ENCODE assay signal across 10 cellular contexts in the genomic region with DNA sequence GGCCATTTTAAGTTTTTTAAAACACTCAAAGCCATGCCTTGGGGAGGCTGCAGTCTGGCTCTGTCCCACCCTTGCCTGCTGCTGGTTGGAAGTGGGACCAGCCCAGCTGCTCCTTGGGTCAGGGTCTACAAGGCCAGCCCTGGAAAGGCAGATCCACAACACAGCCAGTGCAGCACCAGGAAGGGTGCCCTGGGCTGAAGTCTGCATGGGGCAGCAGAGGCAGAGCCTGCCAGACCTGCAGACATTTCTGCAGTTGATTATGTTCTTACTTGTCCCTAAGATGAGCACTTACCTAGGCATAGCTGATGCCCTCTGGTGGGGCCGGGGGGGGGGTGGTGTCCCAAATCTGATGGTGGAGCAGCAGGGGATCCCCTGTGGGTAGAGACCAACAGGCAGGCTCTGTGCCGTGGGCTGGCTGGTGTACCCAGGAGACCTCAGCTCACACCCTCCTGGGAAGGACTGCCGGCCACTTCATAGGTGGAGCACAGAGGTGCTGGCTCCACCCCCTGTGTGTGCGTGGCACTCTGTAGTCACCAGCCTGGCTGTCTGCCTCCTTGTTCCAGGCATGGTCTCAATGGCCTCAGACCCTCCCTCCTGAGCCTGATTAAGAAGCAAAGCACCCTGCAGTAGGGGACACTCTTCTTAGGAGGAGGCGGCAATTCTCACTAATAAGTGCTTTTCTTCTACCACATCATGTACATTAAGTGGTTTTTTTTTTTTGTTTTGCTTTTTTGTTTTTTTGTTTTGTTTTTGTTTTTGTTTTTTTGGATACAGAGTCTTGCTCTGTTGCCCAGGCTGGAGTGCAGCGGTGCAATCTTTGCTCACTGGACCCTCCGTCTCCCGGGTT.
A peak's percentile ranks its signal among the peaks of the same experiment; 100 is the strongest.
DNase-seq lines count a peak whose midpoint lies in the region; ATAC-seq and TF ChIP-seq lines count a peak whose summit lies in the region.
"Had no signal": no experiment of that assay in that cellular context is flagged by ENCODE, and none has a peak within 500 bp of the region (broad histone marks: within the 10 kb centered on the region; RNA-seq: fewer than 3 reads in every experiment).

No MANE protein-coding gene starts in this region.

- DNase-seq in GM10248 (ENCODE audit: extremely low spot score) = peak; percentile 82
- no peak for DNase-seq in NOMO-1 (lab: John Stamatoyannopoulos, UW; ENCODE audit: unreplicated experiment in 2 of 2)
- DNase-seq in HEK293T (ENCODE audit: extremely low spot score) = no peak
- DNase-seq in dedifferentiated amniotic fluid mesenchymal stem cell (ENCODE audit: extremely low spot score) = no peak
- DNase-seq in breast epithelium (ENCODE audit: low spot score in 2 of 2) = no peak
- DNase-seq: activated naive CD4-positive, alpha-beta T cell treated with Interleukin-2 at 50 U/mL for 16 hours had no signal

- no peak for TF ChIP-seq CTCF in GM10248 (IDR thresholded peaks at IDR 0.05; ENCODE audit: control extremely low read depth, extremely low read depth, low read depth, missing control alignments)
- TF ChIP-seq CTCF in breast epithelium (IDR thresholded peaks at IDR 0.05) = no peak

- H3K9me3 ChIP-seq in breast epithelium = no peaks in the 10 kb centered on the region

- no peaks in the 10 kb centered on the region for H3K4me1 ChIP-seq in breast epithelium

- no peaks in the 10 kb centered on the region for H3K36me3 ChIP-seq in breast epithelium

- H3K27ac ChIP-seq in breast epithelium = no peak overlapping the region
- H3K27ac ChIP-seq: HL-60 had no signal

- TF ChIP-seq POLR2A in breast epithelium (IDR thresholded peaks at IDR 0.05) = no peak

- intact Hi-C loops in breast epithelium (cut with DNase I; ENCODE audit: low total_unique reads) = no loop called here

- H3K4me3 ChIP-seq in breast epithelium = no peak overlapping the region

- ATAC-seq in GM19351 (IDR thresholded peaks at IDR 0.05; ENCODE audit: unreplicated experiment) (peak; percentile 68), HG03108 (IDR thresholded peaks at IDR 0.05; ENCODE audit: unreplicated experiment) (peak; percentile 66), esophagus mucosa (peak; percentile 62)

- peaks cover 0 to 4% of the 10 kb centered on the region in 2 donors for H3K27me3 ChIP-seq in breast epithelium

- CTCF ChIA-PET in GM10248 (lab: Yijun Ruan, JAX) (interaction anchor here (1.0 to 2.3 kb wide), 5 partner anchors 34 to 261 kb away, joined by 3 to 7 read pairs (median 4); no protein-coding TSS in a partner anchor), HEK293T (lab: Yijun Ruan, JAX) (interaction anchor here (0.6 kb wide), 1 partner anchor 186 kb away, joined by 4 read pairs; no protein-coding TSS in a partner anchor)

- POLR2A ChIA-PET in GM10248 (lab: Yijun Ruan, JAX) (interaction anchor here (0.6 to 0.7 kb wide), 3 partner anchors 34 to 79 kb away, joined by 3 to 5 read pairs (median 4); no protein-coding TSS in a partner anchor), HEK293T (lab: Yijun Ruan, JAX) (no interaction called here)

TF ChIP-seq in HEK293T, 16 proteins besides CTCF, POLR2A, EP300 and RAD21:
- TF ChIP-seq SP1 (IDR thresholded peaks at IDR 0.05) = no peak
- no peak for TF ChIP-seq PKNOX1 (IDR thresholded peaks at IDR 0.05)
- TF ChIP-seq LEF1 (IDR thresholded peaks at IDR 0.05; ENCODE audit: borderline replicate concordance) = no peak
- no peak for TF ChIP-seq FOXA1 (IDR thresholded peaks at IDR 0.05)
- no peak for TF ChIP-seq ARNT (IDR thresholded peaks at IDR 0.05)
- no peak for TF ChIP-seq TARDBP (IDR thresholded peaks at IDR 0.05)
- TF ChIP-seq ELF4 (IDR thresholded peaks at IDR 0.05) = no peak
- no peak for TF ChIP-seq NFRKB (IDR thresholded peaks at IDR 0.05)
- TF ChIP-seq BHLHE40 (IDR thresholded peaks at IDR 0.05; ENCODE audit: borderline replicate concordance) = no peak
- no peak for TF ChIP-seq FOXK2 (IDR thresholded peaks at IDR 0.05)
- no peak for TF ChIP-seq CTBP1 (IDR thresholded peaks at IDR 0.05; ENCODE audit: borderline replicate concordance)
- no peak for TF ChIP-seq ZNF384 (IDR thresholded peaks at IDR 0.05)
- no peak for TF ChIP-seq SUZ12 (IDR thresholded peaks at IDR 0.05)
- no peak for TF ChIP-seq HDGF (IDR thresholded peaks at IDR 0.05; ENCODE audit: borderline replicate concordance)
- no peak for TF ChIP-seq L3MBTL2 (conservative IDR thresholded peaks at IDR 0.05)
- no peak for TF ChIP-seq FOXM1 (IDR thresholded peaks at IDR 0.05; ENCODE audit: borderline replicate concordance)
